ENCODE assay signal across 17 cellular contexts in the genomic region with DNA sequence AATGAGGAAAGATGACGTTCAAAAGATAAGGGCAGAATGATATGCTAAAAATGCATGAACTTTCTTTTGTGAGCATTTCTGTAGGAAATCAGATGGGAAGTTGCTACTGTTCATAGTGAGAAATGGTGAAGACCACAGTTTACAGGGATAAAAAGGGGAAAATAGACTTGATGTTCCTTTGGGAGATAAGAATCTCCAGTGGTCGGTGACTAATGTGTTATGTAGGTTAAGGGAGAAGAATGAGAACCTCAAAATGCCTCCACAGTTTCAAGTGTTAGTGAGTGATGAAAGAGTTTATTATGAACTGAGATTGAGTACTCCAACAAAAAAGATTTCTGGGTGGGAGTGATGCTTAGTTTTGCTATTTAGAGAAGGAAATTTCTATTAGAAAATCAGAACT.
"Had no signal": no experiment of that assay in that cellular context is flagged by ENCODE, and none has a peak within 500 bp of the region (broad histone marks: within the 10 kb centered on the region; RNA-seq: fewer than 3 reads in every experiment).

No MANE protein-coding gene starts in this region.

- DNase-seq: activated CD4-positive, alpha-beta T cell treated with anti-CD3 and anti-CD28 coated beads, Interleukin-2, amount 10 ng/mL, durations not matched to agents 7 days and 5 days; activated CD8-positive, alpha-beta memory T cell treated with anti-CD3 and anti-CD28 coated beads, Interleukin-2, amount 50 U/mL, for 48 hours; activated gamma-delta T cell; activated T-cell treated with anti-CD3 and anti-CD28 coated beads, Interleukin-2, amount 50 U/mL, for 72 hours; heart right ventricle; left colon; lower lobe of right lung; naive B cell; posterior cingulate gyrus; stimulated activated CD4-positive, alpha-beta T cell treated with anti-CD3 and anti-CD28 coated beads, Interleukin-4, amount 100 ng/mL, for 24 hours; stimulated activated naive CD4-positive, alpha-beta T cell; uterus had no signal

- H3K27me3 ChIP-seq: gastroesophageal sphincter, heart right ventricle, right atrium auricular region, tibial nerve, uterus had no signal

- H3K27ac ChIP-seq: epithelial cell of prostate, gastroesophageal sphincter, heart right ventricle, lower lobe of right lung, right atrium auricular region, skin epidermis, tibial nerve, uterus had no signal

- ATAC-seq: activated T-cell treated with anti-CD3 and anti-CD28 coated beads, Interleukin-2, amount 50 U/mL, for 72 hours; gastroesophageal sphincter; heart right ventricle; left colon; lower lobe of right lung had no signal

- H3K4me3 ChIP-seq: gastroesophageal sphincter, heart right ventricle, lower lobe of right lung, right atrium auricular region, skin epidermis, tibial nerve, uterus had no signal

- H3K36me3 ChIP-seq: gastroesophageal sphincter, heart right ventricle, lower lobe of right lung, right atrium auricular region, tibial nerve, uterus had no signal

- H3K9me3 ChIP-seq: gastroesophageal sphincter, heart right ventricle, lower lobe of right lung, right atrium auricular region, tibial nerve, uterus had no signal
